16 cellular contexts compared by ENCODE assay signal in genomic region chr3:46480481-46481195, GRCh38. TPM values are rescaled to one million over a fixed set of nuclear protein-coding genes. Genes with fewer than 3 reads are reported as not detected.
"Had no signal": no experiment of that assay in that cellular context is flagged by ENCODE, and none has a peak within 500 bp of the region (broad histone marks: within the 10 kb centered on the region; RNA-seq: fewer than 3 reads in every experiment).

No MANE protein-coding gene starts in this region.

- H3K4me3 ChIP-seq: esophagus muscularis mucosa, prostate gland, sigmoid colon, testis, upper lobe of right lung had no signal

- H3K27ac ChIP-seq: esophagus muscularis mucosa, prostate gland, sigmoid colon, testis, upper lobe of right lung had no signal

- DNase-seq: activated CD4-positive, alpha-beta T cell treated with anti-CD3 and anti-CD28 coated beads for 4 hours; activated CD8-positive, alpha-beta T cell treated with anti-CD3 and anti-CD28 coated beads for 36 hours; activated naive CD4-positive, alpha-beta T cell treated with anti-CD3 and anti-CD28 coated beads for 36 hours; dermis blood vessel endothelial cell; sigmoid colon; SK-N-SH; stimulated activated CD4-positive, alpha-beta T cell treated with anti-CD3 and anti-CD28 coated beads, Interleukin-2, amount 100 ng/mL, for 24 hours; stimulated activated naive CD4-positive, alpha-beta T cell; testis; upper lobe of right lung had no signal

- H3K4me3 Mint-ChIP-seq: activated CD8-positive, alpha-beta T cell treated with anti-CD3 and anti-CD28 coated beads for 36 hours; activated naive CD4-positive, alpha-beta T cell treated with anti-CD3 and anti-CD28 coated beads for 36 hours; activated T-helper 17 cell treated with anti-CD3 and anti-CD28 coated beads, Interleukin-2, amount 50 U/mL, for 72 hours; central memory CD8-positive, alpha-beta T cell; T-helper 1 cell treated with Interleukin-12 subunit alpha and Interleukin-12 subunit beta and Interleukin-4 antibody, amounts not matched to agents 30 μg/mL and 1 μg/mL, for 36 hours had no signal

- H3K4me1 ChIP-seq: esophagus muscularis mucosa, prostate gland, sigmoid colon, testis, upper lobe of right lung had no signal

- H3K27ac Mint-ChIP-seq: activated CD8-positive, alpha-beta T cell treated with anti-CD3 and anti-CD28 coated beads for 36 hours; activated naive CD4-positive, alpha-beta T cell treated with anti-CD3 and anti-CD28 coated beads for 36 hours; activated T-helper 17 cell treated with anti-CD3 and anti-CD28 coated beads, Interleukin-2, amount 50 U/mL, for 72 hours; T-helper 1 cell treated with Interleukin-12 subunit alpha and Interleukin-12 subunit beta and Interleukin-4 antibody, amounts not matched to agents 30 μg/mL and 1 μg/mL, for 36 hours had no signal

- ATAC-seq: activated CD8-positive, alpha-beta T cell treated with anti-CD3 and anti-CD28 coated beads for 36 hours; activated T-helper 17 cell treated with anti-CD3 and anti-CD28 coated beads, Interleukin-2, amount 50 U/mL, for 72 hours; upper lobe of right lung had no signal

- H3K9me3 Mint-ChIP-seq: activated CD8-positive, alpha-beta T cell treated with anti-CD3 and anti-CD28 coated beads for 36 hours; activated T-helper 17 cell treated with anti-CD3 and anti-CD28 coated beads, Interleukin-2, amount 50 U/mL, for 72 hours; T-helper 1 cell treated with Interleukin-12 subunit alpha and Interleukin-12 subunit beta and Interleukin-4 antibody, amounts not matched to agents 30 μg/mL and 1 μg/mL, for 36 hours had no signal

- H3K9me3 ChIP-seq: esophagus muscularis mucosa, prostate gland, sigmoid colon, SK-N-SH, testis, upper lobe of right lung had no signal

- H3K36me3 ChIP-seq: esophagus muscularis mucosa, prostate gland, sigmoid colon, upper lobe of right lung had no signal

- H3K4me1 Mint-ChIP-seq: activated T-helper 17 cell treated with anti-CD3 and anti-CD28 coated beads, Interleukin-2, amount 50 U/mL, for 72 hours; central memory CD8-positive, alpha-beta T cell had no signal

- H3K27me3 ChIP-seq: sigmoid colon, testis, upper lobe of right lung had no signal

RNA-seq across cellular contexts. Expression of gene LTF, which starts 15.9 kb away (rescaled TPM):
- total RNA-seq: activated CD8-positive, alpha-beta T cell treated with anti-CD3 and anti-CD28 coated beads for 36 hours; activated naive CD4-positive, alpha-beta T cell treated with anti-CD3 and anti-CD28 coated beads for 36 hours; activated T-helper 17 cell treated with anti-CD3 and anti-CD28 coated beads, Interleukin-2, amount 50 U/mL, for 72 hours had no signal

RNA-seq across cellular contexts. Expression of gene RTP3, which starts 17.1 kb away (rescaled TPM):
- total RNA-seq: activated CD8-positive, alpha-beta T cell treated with anti-CD3 and anti-CD28 coated beads for 36 hours; activated naive CD4-positive, alpha-beta T cell treated with anti-CD3 and anti-CD28 coated beads for 36 hours; activated T-helper 17 cell treated with anti-CD3 and anti-CD28 coated beads, Interleukin-2, amount 50 U/mL, for 72 hours; dermis blood vessel endothelial cell; esophagus muscularis mucosa; myocyte; sigmoid colon; upper lobe of right lung had no signal
